In the genomic region with DNA sequence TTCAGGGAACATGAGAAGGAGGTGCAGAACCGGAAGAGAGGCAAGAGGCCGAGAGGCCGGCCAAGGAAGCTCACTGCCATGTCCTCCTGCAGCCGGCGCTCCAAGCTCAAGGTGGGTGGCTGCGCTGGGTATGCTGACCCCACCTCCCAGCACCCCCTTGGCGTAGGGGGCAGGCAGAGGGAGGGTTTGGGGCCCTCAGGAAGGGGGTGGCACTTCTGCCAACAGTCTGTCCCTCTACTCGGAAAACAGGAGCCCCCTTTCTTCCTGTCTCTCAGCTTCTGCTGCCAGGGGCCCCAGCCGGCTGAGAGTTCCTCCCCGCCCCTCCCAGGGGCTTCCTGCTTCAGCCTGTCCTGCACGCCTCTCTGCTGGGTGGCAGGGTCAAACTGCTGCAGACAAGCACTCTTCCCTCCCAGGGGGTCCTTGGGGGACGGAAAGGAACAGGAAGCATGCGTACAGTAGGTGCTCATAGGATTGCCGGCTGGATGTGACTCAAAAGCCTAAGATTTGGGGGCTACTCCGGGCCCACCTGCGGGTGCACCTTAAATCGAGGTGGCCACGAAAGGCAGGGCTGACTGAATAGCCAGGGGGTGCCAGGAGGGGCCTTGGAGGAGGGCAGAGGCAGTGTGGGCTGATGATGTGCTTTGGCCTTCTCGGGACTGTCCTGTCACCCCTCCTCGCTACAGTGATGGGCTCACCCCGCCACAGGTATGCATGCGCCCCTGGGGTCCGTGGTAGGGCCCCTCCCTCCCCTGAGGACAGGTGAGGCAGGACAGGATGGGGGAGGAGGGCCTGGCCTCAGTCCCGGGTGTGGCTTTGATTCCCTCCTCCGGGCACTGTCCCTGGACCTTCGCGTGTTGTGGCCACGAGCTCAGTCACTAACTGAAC, we compare ENCODE assay signal across 1 cellular context.
TF ChIP-seq lines count a peak whose summit lies in the region.

No MANE protein-coding gene starts in this region.

TF ChIP-seq in GM12878, 131 proteins besides CTCF, POLR2A, EP300 and RAD21:
- TF ChIP-seq PML (IDR thresholded peaks at IDR 0.05; ENCODE audit: low read length) (no peak), CREM (IDR thresholded peaks at IDR 0.05; ENCODE audit: low read depth) (no peak), ETV6 (conservative IDR thresholded peaks at IDR 0.05 in 1 of 2, IDR thresholded peaks at IDR 0.05 in 1 of 2; ENCODE audit: borderline replicate concordance in 1 of 2, low read depth in 1 of 2) (no peak), SMAD5 (IDR thresholded peaks at IDR 0.05; ENCODE audit: low read depth) (no peak), LARP7 (IDR thresholded peaks at IDR 0.05) (no peak), MTA3 (IDR thresholded peaks at IDR 0.05; ENCODE audit: borderline replicate concordance, low read length) (no peak), NBN (IDR thresholded peaks at IDR 0.05) (no peak), ZSCAN29 (IDR thresholded peaks at IDR 0.05) (no peak)
- TF ChIP-seq, protein P1, sequence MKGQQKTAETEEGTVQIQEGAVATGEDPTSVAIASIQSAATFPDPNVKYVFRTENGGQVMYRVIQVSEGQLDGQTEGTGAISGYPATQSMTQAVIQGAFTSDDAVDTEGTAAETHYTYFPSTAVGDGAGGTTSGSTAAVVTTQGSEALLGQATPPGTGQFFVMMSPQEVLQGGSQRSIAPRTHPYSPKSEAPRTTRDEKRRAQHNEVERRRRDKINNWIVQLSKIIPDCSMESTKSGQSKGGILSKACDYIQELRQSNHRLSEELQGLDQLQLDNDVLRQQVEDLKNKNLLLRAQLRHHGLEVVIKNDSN (IDR thresholded peaks at IDR 0.05; ENCODE audit: borderline replicate concordance, extremely low read length, insufficient read depth, low read depth, low read length) = no peak
- TF ChIP-seq, protein P2, sequence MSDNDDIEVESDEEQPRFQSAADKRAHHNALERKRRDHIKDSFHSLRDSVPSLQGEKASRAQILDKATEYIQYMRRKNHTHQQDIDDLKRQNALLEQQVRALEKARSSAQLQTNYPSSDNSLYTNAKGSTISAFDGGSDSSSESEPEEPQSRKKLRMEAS (IDR thresholded peaks at IDR 0.05; ENCODE audit: low read depth, low read length) = no peak
